Comparison of ENCODE assay signal across 13 cellular contexts in genomic region chr3:112354642-112355333, GRCh38.
"Had no signal": no experiment of that assay in that cellular context is flagged by ENCODE, and none has a peak within 500 bp of the region (broad histone marks: within the 10 kb centered on the region; RNA-seq: fewer than 3 reads in every experiment).

No MANE protein-coding gene starts in this region.

- H3K4me3 ChIP-seq: ascending aorta, esophagus muscularis mucosa, lung, tibial artery had no signal

- H3K36me3 ChIP-seq: esophagus muscularis mucosa, tibial artery, WERI-Rb-1 had no signal

- H3K9me3 ChIP-seq: ascending aorta, esophagus muscularis mucosa, SK-N-SH, tibial artery had no signal

- DNase-seq: activated CD4-positive, alpha-beta T cell treated with anti-CD3 and anti-CD28 coated beads for 48 hours; activated CD8-positive, alpha-beta memory T cell treated with anti-CD3 and anti-CD28 coated beads, Interleukin-2, amount 50 U/mL, for 48 hours; activated CD8-positive, alpha-beta T cell treated with anti-CD3 and anti-CD28 coated beads, Interleukin-2, amount 10 ng/mL, durations not matched to agents 7 days and 5 days; kidney glomerular epithelial cell; natural killer cell; SK-N-SH; stimulated activated CD4-positive, alpha-beta T cell treated with anti-CD3 and anti-CD28 coated beads, Interleukin-4, amount 100 ng/mL, for 1 hour; T-helper 1 cell; tibial artery; WERI-Rb-1 had no signal

- H3K9me3 Mint-ChIP-seq: natural killer cell had no signal

- H3K27ac Mint-ChIP-seq: activated CD8-positive, alpha-beta T cell treated with anti-CD3 and anti-CD28 coated beads, Interleukin-2, amount 10 ng/mL, durations not matched to agents 7 days and 5 days; natural killer cell had no signal

- H3K27ac ChIP-seq: esophagus muscularis mucosa, tibial artery, WERI-Rb-1 had no signal

- H3K27me3 ChIP-seq: ascending aorta, esophagus muscularis mucosa, tibial artery had no signal

- H3K36me3 Mint-ChIP-seq: natural killer cell had no signal

- H3K4me3 Mint-ChIP-seq: activated CD8-positive, alpha-beta T cell treated with anti-CD3 and anti-CD28 coated beads, Interleukin-2, amount 10 ng/mL, durations not matched to agents 7 days and 5 days; natural killer cell had no signal

- ATAC-seq: activated CD8-positive, alpha-beta T cell treated with anti-CD3 and anti-CD28 coated beads, Interleukin-2, amount 10 ng/mL, durations not matched to agents 7 days and 5 days; natural killer cell had no signal
